Comparison of ENCODE assay signal across 15 cellular contexts in genomic region chr2:231627384-231628156, GRCh38. TPM values are rescaled to one million over a fixed set of nuclear protein-coding genes. Genes with fewer than 3 reads are reported as not detected.
DNase-seq lines count a peak whose midpoint lies in the region; ATAC-seq and TF ChIP-seq lines count a peak whose summit lies in the region.
"Had no signal": no experiment of that assay in that cellular context is flagged by ENCODE, and none has a peak within 500 bp of the region (broad histone marks: within the 10 kb centered on the region; RNA-seq: fewer than 3 reads in every experiment).

No MANE protein-coding gene starts in this region.

- peaks cover 13% of the 10 kb centered on the region for H3K4me1 Mint-ChIP-seq in activated naive CD8-positive, alpha-beta T cell treated with anti-CD3 and anti-CD28 coated beads, Interleukin-2, amount 10 ng/mL, durations not matched to agents 7 days and 5 days
- H3K4me1 Mint-ChIP-seq in activated naive CD8-positive, alpha-beta T cell treated with anti-CD3 and anti-CD28 coated beads for 36 hours: peaks cover 8% of the 10 kb centered on the region

- POLR2A ChIA-PET in activated naive CD8-positive, alpha-beta T cell treated with anti-CD3 and anti-CD28 coated beads, Interleukin-2, amount 10 ng/mL, durations not matched to agents 7 days and 5 days (lab: Charles Lee): interaction anchor here (0.7 to 5.5 kb wide), 6 partner anchors 10 to 82 kb away, joined by 3 to 42 read pairs (median 6); no protein-coding TSS in a partner anchor

- H3K27ac Mint-ChIP-seq in activated naive CD8-positive, alpha-beta T cell treated with anti-CD3 and anti-CD28 coated beads, Interleukin-2, amount 10 ng/mL, durations not matched to agents 7 days and 5 days: peak overlapping the region; percentile 93
- no peak overlapping the region for H3K27ac Mint-ChIP-seq in activated naive CD8-positive, alpha-beta T cell treated with anti-CD3 and anti-CD28 coated beads for 36 hours

- no peaks in the 10 kb centered on the region for H3K36me3 ChIP-seq in uterus
- H3K36me3 ChIP-seq: upper lobe of left lung had no signal

- TF ChIP-seq CTCF in coronary artery (IDR thresholded peaks at IDR 0.05) (no peak), uterus (IDR thresholded peaks at IDR 0.05) (no peak), GM13977 (IDR thresholded peaks at IDR 0.05; ENCODE audit: extremely low read depth, insufficient read depth, missing control alignments) (no peak)

- H3K27ac ChIP-seq in coronary artery (peak overlapping the region; percentile 82 to 84), uterus (peak overlapping the region; percentile 68 to 89)

- H3K4me3 ChIP-seq in coronary artery: peak overlapping the region; percentile 34
- H3K4me3 ChIP-seq in uterus: no peak overlapping the region
- H3K4me3 ChIP-seq: upper lobe of left lung had no signal

- H3K9me3 Mint-ChIP-seq in activated naive CD8-positive, alpha-beta T cell treated with anti-CD3 and anti-CD28 coated beads, Interleukin-2, amount 10 ng/mL, durations not matched to agents 7 days and 5 days: no peaks in the 10 kb centered on the region
- H3K9me3 Mint-ChIP-seq in activated naive CD8-positive, alpha-beta T cell treated with anti-CD3 and anti-CD28 coated beads for 36 hours: no peaks in the 10 kb centered on the region

- ATAC-seq in activated naive CD8-positive, alpha-beta T cell treated with anti-CD3 and anti-CD28 coated beads, Interleukin-2, amount 10 ng/mL, durations not matched to agents 7 days and 5 days (ENCODE audit: low read depth): peak; percentile 41
- ATAC-seq in GM18519 (IDR thresholded peaks at IDR 0.05; ENCODE audit: low FRiP score, unreplicated experiment) (no peak), GM21619 (IDR thresholded peaks at IDR 0.05; ENCODE audit: unreplicated experiment) (no peak)

- H3K27me3 ChIP-seq in uterus: no peaks in the 10 kb centered on the region
- H3K27me3 ChIP-seq: upper lobe of left lung had no signal

- H3K4me1 ChIP-seq in uterus: no peaks in the 10 kb centered on the region

- in situ Hi-C loops in GM13977 (cut with MboI; ENCODE audit: low pct_unique_long_range_greater_than_20kb, low sequenced_read_pairs, unreplicated experiment): no loop called here

- H3K36me3 Mint-ChIP-seq in activated naive CD8-positive, alpha-beta T cell treated with anti-CD3 and anti-CD28 coated beads, Interleukin-2, amount 10 ng/mL, durations not matched to agents 7 days and 5 days: no peaks in the 10 kb centered on the region
- no peaks in the 10 kb centered on the region for H3K36me3 Mint-ChIP-seq in activated naive CD8-positive, alpha-beta T cell treated with anti-CD3 and anti-CD28 coated beads for 36 hours

- peaks cover 3% of the 10 kb centered on the region for H3K27me3 Mint-ChIP-seq in activated naive CD8-positive, alpha-beta T cell treated with anti-CD3 and anti-CD28 coated beads, Interleukin-2, amount 10 ng/mL, durations not matched to agents 7 days and 5 days
- no peaks in the 10 kb centered on the region for H3K27me3 Mint-ChIP-seq in activated naive CD8-positive, alpha-beta T cell treated with anti-CD3 and anti-CD28 coated beads for 36 hours

- no peaks in the 10 kb centered on the region for H3K9me3 ChIP-seq in uterus
- H3K9me3 ChIP-seq: upper lobe of left lung had no signal

- H3K4me3 Mint-ChIP-seq in activated naive CD8-positive, alpha-beta T cell treated with anti-CD3 and anti-CD28 coated beads, Interleukin-2, amount 10 ng/mL, durations not matched to agents 7 days and 5 days: peak overlapping the region; percentile 80
- no peak overlapping the region for H3K4me3 Mint-ChIP-seq in activated naive CD8-positive, alpha-beta T cell treated with anti-CD3 and anti-CD28 coated beads for 36 hours

- TF ChIP-seq POLR2A in uterus (IDR thresholded peaks at IDR 0.05): no peak

- intact Hi-C loops in uterus (cut with DNase I; ENCODE audit: low total_unique reads): no loop called here

- no peak for DNase-seq in activated naive CD8-positive, alpha-beta T cell treated with anti-CD3 and anti-CD28 coated beads, Interleukin-2, amount 10 ng/mL, durations not matched to agents 7 days and 5 days
- no peak for DNase-seq in activated naive CD8-positive, alpha-beta T cell treated with anti-CD3 and anti-CD28 coated beads for 36 hours
- DNase-seq in coronary artery (ENCODE audit: low spot score): no peak
- DNase-seq in myocyte (ENCODE audit: low read depth): peak; percentile 41
- no peak for DNase-seq in uterus
- DNase-seq in GM13977 (ENCODE audit: low spot score): no peak
- DNase-seq: kidney glomerular epithelial cell, NCI-H1048, upper lobe of left lung had no signal

RNA-seq across cellular contexts. Expression of gene TEX44, which starts 34.9 kb away (rescaled TPM):
- total RNA-seq in activated naive CD8-positive, alpha-beta T cell treated with anti-CD3 and anti-CD28 coated beads, Interleukin-2, amount 10 ng/mL, durations not matched to agents 7 days and 5 days: not detected
- total RNA-seq in activated naive CD8-positive, alpha-beta T cell treated with anti-CD3 and anti-CD28 coated beads for 36 hours: not detected
- total RNA-seq in myocyte (not detected in 2 replicates), uterus (not detected)
- not detected for polyA plus RNA-seq in myocyte (2012)
- total RNA-seq: activated CD8-positive, alpha-beta memory T cell treated with anti-CD3 and anti-CD28 coated beads for 36 hours; dermis microvascular lymphatic vessel endothelial cell; RPMI7951; upper lobe of left lung had no signal
- polyA plus RNA-seq: BJ had no signal
